ENCODE assay signal across 8 cellular contexts in the genomic region with DNA sequence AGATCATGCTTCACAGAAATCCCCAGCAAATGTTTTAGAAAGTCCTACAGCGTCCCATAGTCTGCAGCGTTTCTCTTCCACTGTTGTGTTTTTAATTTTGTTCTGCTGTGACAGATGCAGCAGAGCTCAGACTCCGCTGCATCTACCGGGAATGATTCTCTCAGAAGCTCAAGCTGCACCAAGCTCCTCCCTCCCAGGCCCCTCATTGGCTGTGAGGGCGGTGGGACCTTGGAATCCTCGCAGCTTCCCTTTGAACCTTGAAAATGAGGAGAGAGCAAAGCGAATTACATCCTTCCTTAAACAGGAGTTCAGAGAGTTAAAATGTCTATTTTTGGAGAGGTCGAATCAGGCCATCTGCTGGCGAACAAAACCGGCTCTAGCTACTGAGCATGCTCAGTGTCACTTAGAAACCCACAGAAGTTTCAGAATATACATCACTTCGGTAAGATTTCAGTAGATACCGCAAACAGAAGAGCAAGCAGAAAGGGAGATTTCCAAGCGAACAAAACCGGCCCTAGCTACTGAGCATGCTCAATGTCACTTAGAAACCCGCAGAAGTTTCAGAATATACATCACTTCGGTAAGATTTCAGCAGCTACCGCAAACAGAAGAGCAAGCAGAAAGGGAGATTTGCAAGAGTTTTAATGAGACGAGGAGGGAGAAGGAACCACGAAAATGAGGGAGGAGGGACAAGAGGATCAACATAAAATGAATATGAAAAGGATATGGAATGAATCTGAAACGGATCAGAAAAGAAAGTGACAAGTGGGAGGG. TPM values are rescaled to one million over a fixed set of nuclear protein-coding genes. Genes with fewer than 3 reads are reported as not detected.
A peak's percentile ranks its signal among the peaks of the same experiment; 100 is the strongest.
DNase-seq lines count a peak whose midpoint lies in the region; ATAC-seq, FAIRE-seq and TF ChIP-seq lines count a peak whose summit lies in the region.

A gene (minus strand): TSS at position 144 of the 774 bp plus-strand sequence. CDS start 188 bp downstream, outside the sequence.

- H3K4me3 ChIP-seq in keratinocyte (ENCODE audit: control insufficient read depth in 2 of 3, extremely low read depth in 1 of 3, insufficient read depth in 2 of 3, low read depth in 1 of 3, low read length in 3 of 3): peak within 1 kb of the TSS; percentile 36 to 83 (median 73)

- no peaks in the 10 kb centered on the region for H3K79me2 ChIP-seq in keratinocyte (ENCODE audit: control insufficient read depth, insufficient read depth, low read length)

- H3K27ac Mint-ChIP-seq in WTC11: no peak within 1 kb of the TSS
- no peak within 1 kb of the TSS for H3K27ac Mint-ChIP-seq in central memory CD8-positive, alpha-beta T cell (ENCODE audit: low read depth)

- H3K9ac ChIP-seq in keratinocyte (ENCODE audit: control insufficient read depth, extremely low read depth, insufficient read depth, low read length): peak within 1 kb of the TSS; percentile 39

- no peaks in the 10 kb centered on the region for H3K36me3 ChIP-seq in keratinocyte (ENCODE audit: control insufficient read depth in 2 of 2, extremely low read depth in 1 of 2, insufficient read depth in 2 of 2, low read length in 2 of 2)

- H3K4me1 ChIP-seq in keratinocyte (ENCODE audit: control insufficient read depth, extremely low read depth, insufficient read depth, low read length): peaks cover 3% of the 10 kb centered on the region

- H3K9me1 ChIP-seq in keratinocyte (ENCODE audit: control insufficient read depth, extremely low read depth, insufficient read depth, low read length): no peaks in the 10 kb centered on the region

- peak within 1 kb of the TSS; percentile 90 for H3K4me2 ChIP-seq in keratinocyte (ENCODE audit: control insufficient read depth, extremely low read depth, insufficient read depth, low read depth, low read length)

- H3K4me3 Mint-ChIP-seq in WTC11: no peak within 1 kb of the TSS; the same call in 1 of the 2 replicates
- H3K4me3 Mint-ChIP-seq in central memory CD8-positive, alpha-beta T cell: no peak within 1 kb of the TSS

- H3K27ac ChIP-seq in keratinocyte (ENCODE audit: control insufficient read depth, insufficient read depth, low read length): peak within 1 kb of the TSS; percentile 18

- peaks cover 4% of the 10 kb centered on the region; the same call in 1 of the 2 replicates for H3K4me1 Mint-ChIP-seq in WTC11
- H3K4me1 Mint-ChIP-seq in central memory CD8-positive, alpha-beta T cell: peaks cover 35% of the 10 kb centered on the region

- FAIRE-seq in A204.1 (lab: Jason Lieb, UNC) (peak; percentile 74), keratinocyte (lab: Jason Lieb, UNC) (peak; percentile 83)

- H4K20me1 ChIP-seq in keratinocyte (ENCODE audit: control insufficient read depth, extremely low read depth, insufficient read depth, low read length): no peaks in the 10 kb centered on the region

- no peaks in the 10 kb centered on the region for H3K9me3 ChIP-seq in keratinocyte (ENCODE audit: control insufficient read depth, low read depth, low read length)

- H2AFZ ChIP-seq in keratinocyte (ENCODE audit: control insufficient read depth, low read length): peak within 1 kb of the TSS; percentile 98

- CTCF ChIA-PET in WTC11 (lab: Charles Lee): interaction anchor here (0.6 to 1.9 kb wide), 8 partner anchors 11 to 391 kb away, joined by 3 to 7 read pairs (median 4); no protein-coding TSS in a partner anchor

- no peak for TF ChIP-seq CTCF in WTC11 (IDR thresholded peaks at IDR 0.05)
- TF ChIP-seq CTCF in keratinocyte (optimal IDR thresholded peaks at IDR 0.05 in 1 of 3, IDR thresholded peaks at IDR 0.05 in 1 of 3, conservative IDR thresholded peaks at IDR 0.05 in 1 of 3; ENCODE audit: extremely low read depth in 1 of 3, insufficient read depth in 2 of 3, low read length in 3 of 3): peak; percentile 8 to 27 (median 17)

- DNase-seq in NCI-H2227 (lab: John Stamatoyannopoulos, UW; ENCODE audit: unreplicated experiment): peak; percentile 51
- DNase-seq in WTC11 (ENCODE audit: low spot score): peak; percentile 67
- peak; percentile 39 to 69 for DNase-seq in central memory CD8-positive, alpha-beta T cell (ENCODE audit: low spot score in 2 of 2)
- DNase-seq in keratinocyte (ENCODE audit: low read depth, low spot score): no peak
- peak; percentile 24 to 35 for DNase-seq in stimulated activated CD4-positive, alpha-beta T cell treated with anti-CD3 and anti-CD28 coated beads, Interleukin-15, amount 100 ng/mL, for 1 hour (ENCODE audit: low read depth in 1 of 2, low spot score in 1 of 2)

- H3K9me3 Mint-ChIP-seq in WTC11: no peaks in the 10 kb centered on the region
- H3K9me3 Mint-ChIP-seq in central memory CD8-positive, alpha-beta T cell: no peaks in the 10 kb centered on the region

- H3K36me3 Mint-ChIP-seq in WTC11: no peaks in the 10 kb centered on the region
- peaks cover 14% of the 10 kb centered on the region for H3K36me3 Mint-ChIP-seq in central memory CD8-positive, alpha-beta T cell (ENCODE audit: insufficient read depth)

- POLR2A ChIA-PET in WTC11 (lab: Charles Lee): interaction anchor here (0.7 kb wide), 1 partner anchor 16 kb away, joined by 3 read pairs; no protein-coding TSS in a partner anchor

- ATAC-seq in GM18520 (IDR thresholded peaks at IDR 0.05; ENCODE audit: unreplicated experiment) (peak; percentile 69), HG03045 (IDR thresholded peaks at IDR 0.05; ENCODE audit: unreplicated experiment) (peak; percentile 72), WTC11 (peak; percentile 99)
- ATAC-seq in central memory CD8-positive, alpha-beta T cell (replicated peaks; ENCODE audit: extremely low read depth, poor library complexity, severe bottlenecking): peak; percentile 79

- peaks cover 7% of the 10 kb centered on the region for H3K27me3 Mint-ChIP-seq in WTC11 (ENCODE audit: low read depth)
- H3K27me3 Mint-ChIP-seq in central memory CD8-positive, alpha-beta T cell: no peaks in the 10 kb centered on the region

- dilution Hi-C loops in keratinocyte (cut with MboI; ENCODE audit: extremely low pct_ligation_motif_present, low sequenced_read_pairs): no loop called here

- H3K27me3 ChIP-seq in keratinocyte (ENCODE audit: control insufficient read depth, extremely low read depth, insufficient read depth, low read length): no peaks in the 10 kb centered on the region

TF ChIP-seq in WTC11, 78 proteins besides CTCF, POLR2A, EP300 and RAD21 (continues in another document):
- TF ChIP-seq, protein P1, sequence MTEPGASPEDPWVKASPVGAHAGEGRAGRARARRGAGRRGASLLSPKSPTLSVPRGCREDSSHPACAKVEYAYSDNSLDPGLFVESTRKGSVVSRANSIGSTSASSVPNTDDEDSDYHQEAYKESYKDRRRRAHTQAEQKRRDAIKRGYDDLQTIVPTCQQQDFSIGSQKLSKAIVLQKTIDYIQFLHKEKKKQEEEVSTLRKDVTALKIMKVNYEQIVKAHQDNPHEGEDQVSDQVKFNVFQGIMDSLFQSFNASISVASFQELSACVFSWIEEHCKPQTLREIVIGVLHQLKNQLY (CRISPR knock-in tag; IDR thresholded peaks at IDR 0.05): no peak
- TF ChIP-seq FOXP1 (CRISPR knock-in tag; IDR thresholded peaks at IDR 0.05; ENCODE audit: borderline replicate concordance) (no peak), ESRRA (CRISPR knock-in tag; IDR thresholded peaks at IDR 0.05; ENCODE audit: borderline replicate concordance) (no peak), ZNF671 (CRISPR knock-in tag; IDR thresholded peaks at IDR 0.05) (no peak), RORB (CRISPR knock-in tag; IDR thresholded peaks at IDR 0.05) (no peak), ZNF219 (CRISPR knock-in tag; IDR thresholded peaks at IDR 0.05; ENCODE audit: borderline replicate concordance) (no peak), ZNF416 (CRISPR knock-in tag; IDR thresholded peaks at IDR 0.05) (no peak), TCF7 (CRISPR knock-in tag; IDR thresholded peaks at IDR 0.05; ENCODE audit: low read depth) (no peak)
- TF ChIP-seq, protein P2, sequence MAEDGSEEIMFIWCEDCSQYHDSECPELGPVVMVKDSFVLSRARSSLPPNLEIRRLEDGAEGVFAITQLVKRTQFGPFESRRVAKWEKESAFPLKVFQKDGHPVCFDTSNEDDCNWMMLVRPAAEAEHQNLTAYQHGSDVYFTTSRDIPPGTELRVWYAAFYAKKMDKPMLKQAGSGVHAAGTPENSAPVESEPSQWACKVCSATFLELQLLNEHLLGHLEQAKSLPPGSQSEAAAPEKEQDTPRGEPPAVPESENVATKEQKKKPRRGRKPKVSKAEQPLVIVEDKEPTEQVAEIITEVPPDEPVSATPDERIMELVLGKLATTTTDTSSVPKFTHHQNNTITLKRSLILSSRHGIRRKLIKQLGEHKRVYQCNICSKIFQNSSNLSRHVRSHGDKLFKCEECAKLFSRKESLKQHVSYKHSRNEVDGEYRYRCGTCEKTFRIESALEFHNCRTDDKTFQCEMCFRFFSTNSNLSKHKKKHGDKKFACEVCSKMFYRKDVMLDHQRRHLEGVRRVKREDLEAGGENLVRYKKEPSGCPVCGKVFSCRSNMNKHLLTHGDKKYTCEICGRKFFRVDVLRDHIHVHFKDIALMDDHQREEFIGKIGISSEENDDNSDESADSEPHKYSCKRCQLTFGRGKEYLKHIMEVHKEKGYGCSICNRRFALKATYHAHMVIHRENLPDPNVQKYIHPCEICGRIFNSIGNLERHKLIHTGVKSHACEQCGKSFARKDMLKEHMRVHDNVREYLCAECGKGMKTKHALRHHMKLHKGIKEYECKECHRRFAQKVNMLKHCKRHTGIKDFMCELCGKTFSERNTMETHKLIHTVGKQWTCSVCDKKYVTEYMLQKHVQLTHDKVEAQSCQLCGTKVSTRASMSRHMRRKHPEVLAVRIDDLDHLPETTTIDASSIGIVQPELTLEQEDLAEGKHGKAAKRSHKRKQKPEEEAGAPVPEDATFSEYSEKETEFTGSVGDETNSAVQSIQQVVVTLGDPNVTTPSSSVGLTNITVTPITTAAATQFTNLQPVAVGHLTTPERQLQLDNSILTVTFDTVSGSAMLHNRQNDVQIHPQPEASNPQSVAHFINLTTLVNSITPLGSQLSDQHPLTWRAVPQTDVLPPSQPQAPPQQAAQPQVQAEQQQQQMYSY (CRISPR knock-in tag; IDR thresholded peaks at IDR 0.05): no peak

RNA-seq across cellular contexts. Expression of the gene that starts here (rescaled TPM):
- total RNA-seq in WTC11 (2021): 0.05 TPM in 2 of 3 replicates, not detected in the other
- 0.01 to 0.03 TPM (median 0.02 TPM) in 3 replicates for polyA plus RNA-seq in keratinocyte
- not detected for polyA plus RNA-seq in keratinocyte (2011; ENCODE audit: low read depth)
- 0.01 TPM in 2 replicates for polyA plus RNA-seq in keratinocyte (2011; cell fraction: cytosol; rRNA removed)
- 0.01 TPM in 1 of 2 replicates, not detected in the other for polyA plus RNA-seq in keratinocyte (2011; cell fraction: nucleus; rRNA removed)
- not detected in 2 replicates for polyA plus RNA-seq in keratinocyte (2012; ENCODE audit: low replicate concordance)
- polyA minus RNA-seq in keratinocyte: 0.06 TPM in 1 of 3 replicates, not detected in the others
- not detected for polyA minus RNA-seq in keratinocyte (2011; cell fraction: cytosol; rRNA and poly(A)+ RNA removed)
- not detected in 2 replicates for polyA minus RNA-seq in keratinocyte (2011; cell fraction: nucleus; rRNA and poly(A)+ RNA removed)

Comparison
In these comparisons a context has a peak if more than half of its experiments do, and no peak if none do; other contexts are left out.
1. Peak in DNase-seq and ATAC-seq in WTC11; RNA of the gene not detected or under 1 TPM.